Comparison of ENCODE assay signal across 21 cellular contexts in genomic region chr10:45466784-45467183, GRCh38.
DNase-seq lines count a peak whose midpoint lies in the region; ATAC-seq, FAIRE-seq and TF ChIP-seq lines count a peak whose summit lies in the region.
"Had no signal": no experiment of that assay in that cellular context is flagged by ENCODE, and none has a peak within 500 bp of the region (broad histone marks: within the 10 kb centered on the region; RNA-seq: fewer than 3 reads in every experiment).

No MANE protein-coding gene starts in this region.

- no peak for TF ChIP-seq POLR2A in K562 (conservative IDR thresholded peaks at IDR 0.05)

- H3K9ac ChIP-seq in BLaER1 (no peak overlapping the region), Karpas-422 (ENCODE audit: low read length) (no peak overlapping the region), K562 (ENCODE audit: insufficient read depth in 1 of 2, low read depth in 2 of 2, low read length in 2 of 2) (peak overlapping the region in 1 of 2 experiments; percentile 3; a peak in 1 of 4 replicates)

- H3K36me3 ChIP-seq in BLaER1 (0 out of 2 replicates have a peak, but pooled peaks cover 5% of the 10 kb centered on the region), Karpas-422 (ENCODE audit: insufficient read depth, low read length) (no peaks in the 10 kb centered on the region), K562 (ENCODE audit: control insufficient read depth, insufficient read depth, low read length) (peaks cover 16% of the 10 kb centered on the region)
- H3K36me3 ChIP-seq: brain microvascular endothelial cell had no signal

- H3K36me3 Mint-ChIP-seq in naive B cell, result no peaks in the 10 kb centered on the region

- H2AFZ ChIP-seq in Karpas-422 (ENCODE audit: low read length) (no peak overlapping the region), K562 (ENCODE audit: low read depth, low read length) (no peak overlapping the region)

- TF ChIP-seq EP300 in K562 (IDR thresholded peaks at IDR 0.05; ENCODE audit: low read length), result no peak

- peak overlapping the region in 2 of 8 donors; percentile 24 to 78 for H3K4me3 Mint-ChIP-seq in naive B cell

- no peaks in the 10 kb centered on the region for H3K9me2 ChIP-seq in Karpas-422 (replicated peaks; ENCODE audit: insufficient read depth, low read length)

- WGBS in K562 (ENCODE audit: insufficient coverage, low coverage, missing lambda C conversion rate), result 89% methylated on average over 5 of the region's 5 CpGs

- ATAC-seq in K562 (no peak), naive B cell (ENCODE audit: low read depth in 2 of 2) (no peak)
- ATAC-seq: naive thymus-derived CD4-positive, alpha-beta T cell had no signal

- intact Hi-C loops in K562 (cut with micrococcal nuclease), result loop anchor here (5.0 kb wide), 3 partner anchors 229 to 561 kb away; no protein-coding TSS in a partner anchor

- CTCF ChIA-PET in K562 (lab: Yijun Ruan, JAX; ENCODE audit: low intra/inter-chr PET ratio), result interaction anchor here (1.0 kb wide), 1 partner anchor 206 kb away, joined by 5 read pairs; the partner anchor contains the start of gene ZFAND4

- POLR2A ChIA-PET in K562 (lab: Yijun Ruan, JAX), result no interaction called here

- no peaks in the 10 kb centered on the region for H3K27me3 ChIP-seq in BLaER1
- H3K27me3 ChIP-seq in Karpas-422 (ENCODE audit: low read length), result no peaks in the 10 kb centered on the region
- no peaks in the 10 kb centered on the region for H3K27me3 ChIP-seq in K562 (ENCODE audit: control insufficient read depth in 2 of 2, insufficient read depth in 2 of 2, low read length in 2 of 2)
- H3K27me3 ChIP-seq: brain microvascular endothelial cell had no signal

- H3K4me2 ChIP-seq in BLaER1 (no peak overlapping the region), Karpas-422 (ENCODE audit: low read depth, low read length, poor library complexity, severe bottlenecking) (no peak overlapping the region), K562 (ENCODE audit: insufficient read depth, low read length) (no peak overlapping the region)

- TF ChIP-seq CTCF in K562 (IDR thresholded peaks at IDR 0.05 in 2 of 3, conservative IDR thresholded peaks at IDR 0.05 in 1 of 3; ENCODE audit: insufficient read depth in 2 of 3, low read depth in 1 of 3, low read length in 3 of 3) (no peak), D721Med (IDR thresholded peaks at IDR 0.05; ENCODE audit: insufficient read depth, missing control alignments) (no peak)

- no peaks in the 10 kb centered on the region for H3K9me3 Mint-ChIP-seq in naive B cell
- H3K9me3 Mint-ChIP-seq: CD4-positive, alpha-beta memory T cell; naive thymus-derived CD4-positive, alpha-beta T cell had no signal

- H4K20me1 ChIP-seq in BLaER1 (no peaks in the 10 kb centered on the region), Karpas-422 (ENCODE audit: insufficient read depth, low read depth, low read length) (no peaks in the 10 kb centered on the region), K562 (replicated peaks; ENCODE audit: control insufficient read depth, insufficient read depth, low read length) (no peaks in the 10 kb centered on the region)

- DNase-seq in Karpas-422, result no peak
- no peak for DNase-seq in K562 (ENCODE audit: extremely low read depth in 1 of 4, low spot score in 3 of 4)
- no peak for DNase-seq in naive B cell
- DNase-seq in activated CD4-positive, alpha-beta T cell treated with anti-CD3 and anti-CD28 coated beads, Interleukin-2, amount 50 U/mL, for 48 hours, result no peak
- DNase-seq in D721Med (ENCODE audit: insufficient read length, low spot score), result no peak
- DNase-seq in NCI-H69 (lab: John Stamatoyannopoulos, UW), result no peak
- no peak for DNase-seq in NK-92 treated with Interleukin-12 subunit alpha and Interleukin-12 subunit beta, amount 100 ng/mL, for 24 hours (lab: John Stamatoyannopoulos, UW)
- DNase-seq: activated CD4-positive, alpha-beta T cell treated with anti-CD3 and anti-CD28 coated beads, Interleukin-2, amount 50 U/mL, for 4 hours; activated CD8-positive, alpha-beta memory T cell treated with anti-CD3 and anti-CD28 coated beads, Interleukin-2, amount 50 U/mL, for 48 hours; brain microvascular endothelial cell; CD4-positive, alpha-beta memory T cell; cortex of kidney; DMS153; GF-D8; mesendoderm; naive thymus-derived CD4-positive, alpha-beta T cell; NCI-H1105; NCI-H2029 treated with DMSO at 0.1 percent for 48 hours had no signal

- 0 out of 2 replicates have a peak overlapping the region, but pooled peaks have one; percentile 3 for H3K27ac ChIP-seq in BLaER1
- peak overlapping the region; percentile 22; the same call in 1 of the 2 replicates for H3K27ac ChIP-seq in Karpas-422 (ENCODE audit: low read length)
- no peak overlapping the region for H3K27ac ChIP-seq in K562 (ENCODE audit: extremely low read depth, low read depth, low read length)
- H3K27ac ChIP-seq: brain microvascular endothelial cell, SK-N-MC had no signal

- no peaks in the 10 kb centered on the region for H3K27me3 Mint-ChIP-seq in naive B cell
- H3K27me3 Mint-ChIP-seq: CD4-positive, alpha-beta memory T cell; naive thymus-derived CD4-positive, alpha-beta T cell had no signal

- peaks cover 4% of the 10 kb centered on the region for H3K9me1 ChIP-seq in K562 (ENCODE audit: control insufficient read depth, insufficient read depth, low read length)

- H3K27ac Mint-ChIP-seq in naive B cell, result peak overlapping the region in 4 of 6 donors; percentile 5 to 78 (median 34)

- H3K4me1 ChIP-seq in BLaER1 (peaks cover 46% of the 10 kb centered on the region), Karpas-422 (ENCODE audit: low read length) (peaks cover 63% of the 10 kb centered on the region), K562 (replicated peaks in 1 of 2; ENCODE audit: control insufficient read depth in 2 of 2, insufficient read depth in 2 of 2, low read length in 2 of 2) (peaks cover 28 to 48% of the 10 kb centered on the region in 2 experiments)

- H3K4me3 ChIP-seq in BLaER1 (no peak overlapping the region), Karpas-422 (ENCODE audit: low read length) (no peak overlapping the region), K562 (no peak overlapping the region)
- H3K4me3 ChIP-seq: SK-N-MC had no signal

- in situ Hi-C loops in K562 (cut with MboI), result loop anchor here (10.0 kb wide), 2 partner anchors 258 to 462 kb away; partner anchors contain the start of genes WASHC2C and ZNF22

- no peak for TF ChIP-seq RAD21 in K562 (CRISPR knock-in tag; conservative IDR thresholded peaks at IDR 0.05 in 1 of 2, IDR thresholded peaks at IDR 0.05 in 1 of 2)

- no TSS peak for BruUV-seq in K562 (replicated peaks; lab: Mats Ljungman, UMichigan)

- no peak for FAIRE-seq in K562 (lab: Jason Lieb, UNC)
- FAIRE-seq in D721Med (lab: Jason Lieb, UNC), result no peak
- FAIRE-seq: urothelium cell line had no signal

- H3K79me2 ChIP-seq in Karpas-422 (ENCODE audit: low read length), result peaks cover 83% of the 10 kb centered on the region
- H3K79me2 ChIP-seq in K562 (ENCODE audit: control insufficient read depth, insufficient read depth, low read length), result peaks cover 42% of the 10 kb centered on the region

- H3K9me3 ChIP-seq in BLaER1, result no peaks in the 10 kb centered on the region
- H3K9me3 ChIP-seq in Karpas-422 (ENCODE audit: low read length), result no peaks in the 10 kb centered on the region
- no peaks in the 10 kb centered on the region for H3K9me3 ChIP-seq in K562 (replicated peaks; ENCODE audit: control insufficient read depth, insufficient read depth, low read depth, low read length)

- H3K4me1 Mint-ChIP-seq in naive B cell, result peaks cover 66 to 89% (median 68%) of the 10 kb centered on the region in 3 donors

TF ChIP-seq in K562, 482 proteins besides CTCF, POLR2A, EP300 and RAD21:
- TF ChIP-seq WHSC1 (IDR thresholded peaks at IDR 0.05; ENCODE audit: low read length) (peak; percentile 62), L3MBTL2 (IDR thresholded peaks at IDR 0.05) (no peak)
